ENCODE assay signal across 24 cellular contexts in genomic region chr15:31101262-31102048, GRCh38. TPM values are rescaled to one million over a fixed set of nuclear protein-coding genes. Genes with fewer than 3 reads are reported as not detected.
DNase-seq lines count a peak whose midpoint lies in the region; ATAC-seq and TF ChIP-seq lines count a peak whose summit lies in the region.
"Had no signal": no experiment of that assay in that cellular context is flagged by ENCODE, and none has a peak within 500 bp of the region (broad histone marks: within the 10 kb centered on the region; RNA-seq: fewer than 3 reads in every experiment).

Gene TRPM1, minus strand, starts transcription at chr15:31101725. Its CDS starts 20,370 bp downstream, at chr15:31081355.

- peak within 1 kb of the TSS; percentile 88 for H3K27ac Mint-ChIP-seq in neural crest cell (ENCODE audit: unreplicated experiment)
- H3K27ac Mint-ChIP-seq: activated T-cell treated with anti-CD3 and anti-CD28 coated beads, Interleukin-2, amount 50 U/mL, for 24 hours; T-helper 17 cell had no signal

- no peaks in the 10 kb centered on the region for H3K27me3 Mint-ChIP-seq in neural crest cell (ENCODE audit: low read depth)
- H3K27me3 Mint-ChIP-seq: activated naive CD4-positive, alpha-beta T cell treated with anti-CD3 and anti-CD28 coated beads, Interleukin-2, amount 50 U/mL, for 24 hours; activated T-cell treated with anti-CD3 and anti-CD28 coated beads, Interleukin-2, amount 50 U/mL, for 24 hours had no signal

- no peak for ATAC-seq in GM18907 (IDR thresholded peaks at IDR 0.05; ENCODE audit: unreplicated experiment)
- no peak for ATAC-seq in HG03139 (IDR thresholded peaks at IDR 0.05; ENCODE audit: unreplicated experiment)
- ATAC-seq: Panc1, psoas muscle, T-helper 17 cell had no signal

- no peak within 1 kb of the TSS for H3K4me3 ChIP-seq in epithelial cell of esophagus (ENCODE audit: low read length)
- H3K4me3 ChIP-seq: colonic mucosa, psoas muscle, SJSA1, spleen, thoracic aorta had no signal

- H3K36me3 Mint-ChIP-seq in neural crest cell (ENCODE audit: low read depth), result no peaks in the 10 kb centered on the region
- H3K36me3 Mint-ChIP-seq: activated naive CD4-positive, alpha-beta T cell treated with anti-CD3 and anti-CD28 coated beads, Interleukin-2, amount 50 U/mL, for 24 hours had no signal

- H3K4me3 Mint-ChIP-seq in neural crest cell, result no peak within 1 kb of the TSS
- H3K4me3 Mint-ChIP-seq: activated naive CD4-positive, alpha-beta T cell treated with anti-CD3 and anti-CD28 coated beads, Interleukin-2, amount 50 U/mL, for 24 hours; activated T-cell treated with anti-CD3 and anti-CD28 coated beads, Interleukin-2, amount 50 U/mL, for 24 hours; T-helper 17 cell had no signal

- peak; percentile 74 for DNase-seq in DMS53 treated with DMSO at 0.1 percent for 48 hours (lab: John Stamatoyannopoulos, UW; ENCODE audit: unreplicated experiment)
- peak; percentile 26 for DNase-seq in NCI-H510A (lab: John Stamatoyannopoulos, UW)
- DNase-seq in epithelial cell of esophagus (ENCODE audit: low read depth), result peak; percentile 26
- no peak for DNase-seq in neural crest cell (ENCODE audit: low read depth, low spot score)
- DNase-seq in NCI-H1436 treated with DMSO at 0.1 percent for 48 hours (lab: John Stamatoyannopoulos, UW), result no peak
- DNase-seq: activated CD4-positive, alpha-beta T cell treated with anti-CD3 and anti-CD28 coated beads, Interleukin-2, amount 50 U/mL, for 48 hours; activated T-cell treated with anti-CD3 and anti-CD28 coated beads, Interleukin-2, amount 50 U/mL, for 24 hours; colonic mucosa; foreskin fibroblast; Kasumi-1; mesendoderm; NCI-H1105; NCI-H2171 treated with DMSO at 0.1 percent for 48 hours; psoas muscle; spleen; stimulated activated CD4-positive, alpha-beta T cell treated with anti-CD3 and anti-CD28 coated beads, Interleukin-4, amount 100 ng/mL, for 4 hours; T-helper 17 cell had no signal

- no peaks in the 10 kb centered on the region for H3K9me3 Mint-ChIP-seq in neural crest cell
- H3K9me3 Mint-ChIP-seq: activated naive CD4-positive, alpha-beta T cell treated with anti-CD3 and anti-CD28 coated beads, Interleukin-2, amount 50 U/mL, for 24 hours; activated T-cell treated with anti-CD3 and anti-CD28 coated beads, Interleukin-2, amount 50 U/mL, for 24 hours had no signal

- TF ChIP-seq CTCF in epithelial cell of esophagus (IDR thresholded peaks at IDR 0.05; ENCODE audit: insufficient read depth, low read depth, low read length, missing control alignments), result no peak
- no peak for TF ChIP-seq CTCF in neural crest cell (conservative IDR thresholded peaks at IDR 0.05)

- H3K4me1 Mint-ChIP-seq in neural crest cell, result peaks cover 10% of the 10 kb centered on the region
- H3K4me1 Mint-ChIP-seq: activated naive CD4-positive, alpha-beta T cell treated with anti-CD3 and anti-CD28 coated beads, Interleukin-2, amount 50 U/mL, for 24 hours had no signal

RNA-seq across cellular contexts. Expression of gene TRPM1, which starts in this region (rescaled TPM):
- total RNA-seq in neural crest cell, result not detected in 2 replicates
- total RNA-seq: colonic mucosa, kidney epithelial cell, psoas muscle, spleen, T-helper 17 cell, thoracic aorta had no signal

Comparison
In these comparisons a context has a peak if more than half of its experiments do, and no peak if none do; other contexts are left out.
1. DNase-seq: peak in DMS53 treated with DMSO at 0.1 percent for 48 hours (single experiment), NCI-H510A (single experiment) and epithelial cell of esophagus (single experiment); none in neural crest cell (single experiment) and NCI-H1436 treated with DMSO at 0.1 percent for 48 hours (single experiment).